In genomic region chr7:150049012-150049655, GRCh38 we compare ENCODE assay signal across 8 cellular contexts.
A peak's percentile ranks its signal among the peaks of the same experiment; 100 is the strongest.
DNase-seq lines count a peak whose midpoint lies in the region; ATAC-seq and TF ChIP-seq lines count a peak whose summit lies in the region.
"Not testable (repeated sequence)": the region's sequence is repeated elsewhere in the genome, so short reads cannot be mapped to it uniquely, and the experiment has no call there.

No MANE protein-coding gene starts in this region.

- 0 out of 2 replicates have a peak overlapping the region, but pooled peaks have one; percentile 44 for H3K9ac ChIP-seq in HUES48 (ENCODE audit: low read depth, low read length)

- not testable (repeated sequence) for DNase-seq in CD4-positive, alpha-beta memory T cell; activated T-cell treated with anti-CD3 and anti-CD28 coated beads, Interleukin-2, amount 50 U/mL, for 4 hours; natural killer cell; stimulated activated effector memory CD8-positive, alpha-beta T cell treated with anti-CD3 and anti-CD28 coated beads, Interleukin-12 subunit alpha, Interleukin-12 subunit beta, amount 100 ng/mL, for 72 hours (ENCODE audit: low spot score in 2 of 2)
- DNase-seq in NCI-H69 (lab: John Stamatoyannopoulos, UW) (peak; percentile 38), dorsolateral prefrontal cortex (peak; percentile 46 to 81 (median 64)), iPS DF 6.9 (ENCODE audit: low read depth, low spot score) (peak; percentile 16)

- H3K9me3 ChIP-seq in CD4-positive, alpha-beta memory T cell (ENCODE audit: control insufficient read depth in 1 of 2, low read length in 2 of 2); HUES48 (ENCODE audit: control insufficient read depth, insufficient read depth, low read length); iPS DF 6.9 (ENCODE audit: control insufficient read depth, insufficient read depth, low read length): not testable (repeated sequence)

- H3K4me3 Mint-ChIP-seq in CD4-positive, alpha-beta memory T cell: peak overlapping the region in 7 of 8 donors; percentile 7 to 74 (median 71)
- H3K4me3 Mint-ChIP-seq in activated T-cell treated with anti-CD3 and anti-CD28 coated beads, Interleukin-2, amount 50 U/mL, for 4 hours: peak overlapping the region; percentile 64
- peak overlapping the region; percentile 72 for H3K4me3 Mint-ChIP-seq in natural killer cell
- peak overlapping the region; percentile 71 for H3K4me3 Mint-ChIP-seq in stimulated activated effector memory CD8-positive, alpha-beta T cell treated with anti-CD3 and anti-CD28 coated beads, Interleukin-12 subunit alpha, Interleukin-12 subunit beta, amount 100 ng/mL, for 72 hours

- intact Hi-C loops in CD4-positive, alpha-beta memory T cell (cut with micrococcal nuclease): loop anchor here (5.0 kb wide), 1 partner anchor 167 kb away; no protein-coding TSS in a partner anchor
- intact Hi-C loops in dorsolateral prefrontal cortex (cut with DNase I): loop anchor here (5.0 kb wide), 1 partner anchor 167 kb away; no protein-coding TSS in a partner anchor
- intact Hi-C loops in natural killer cell (cut with micrococcal nuclease): not testable (repeated sequence)

- not testable (repeated sequence) for H3K4me3 ChIP-seq in CD4-positive, alpha-beta memory T cell (ENCODE audit: low read length in 2 of 2)
- H3K4me3 ChIP-seq in HUES48 (ENCODE audit: low read depth, low read length): peak overlapping the region; percentile 60
- H3K4me3 ChIP-seq in dorsolateral prefrontal cortex: peak overlapping the region; percentile 33 to 80 (median 63)
- H3K4me3 ChIP-seq in iPS DF 6.9 (ENCODE audit: low read length): peak overlapping the region; percentile 44; the same call in 1 of the 2 replicates

- ATAC-seq in activated T-cell treated with anti-CD3 and anti-CD28 coated beads, Interleukin-2, amount 50 U/mL, for 4 hours: peak; percentile 75 to 79
- peak in 1 of 3 donors; percentile 75 for ATAC-seq in natural killer cell
- ATAC-seq in stimulated activated effector memory CD8-positive, alpha-beta T cell treated with anti-CD3 and anti-CD28 coated beads, Interleukin-12 subunit alpha, Interleukin-12 subunit beta, amount 100 ng/mL, for 72 hours: peak; percentile 73

- POLR2A ChIA-PET in CD4-positive, alpha-beta memory T cell (lab: Charles Lee; ENCODE audit: partially characterized antibody): not testable (repeated sequence)

- no CpG with 5 or more reads among the region's 46 CpGs for WGBS in iPS DF 6.9 (ENCODE audit: insufficient coverage, insufficient read length)

- CTCF ChIA-PET in CD4-positive, alpha-beta memory T cell (lab: Charles Lee; ENCODE audit: partially characterized antibody): not testable (repeated sequence)

- H3K4me1 ChIP-seq in CD4-positive, alpha-beta memory T cell (ENCODE audit: insufficient read depth, low read length); HUES48 (ENCODE audit: control insufficient read depth, insufficient read depth, low read length); iPS DF 6.9 (ENCODE audit: control insufficient read depth, insufficient read depth, low read length): not testable (repeated sequence)

- H3K27me3 ChIP-seq in CD4-positive, alpha-beta memory T cell (ENCODE audit: insufficient read depth, low read length); dorsolateral prefrontal cortex; iPS DF 6.9 (ENCODE audit: control insufficient read depth, insufficient read depth, low read length): not testable (repeated sequence)
- peaks cover 20% of the 10 kb centered on the region for H3K27me3 ChIP-seq in HUES48 (ENCODE audit: control insufficient read depth, insufficient read depth, low read length)

- peak in 45 of 56 donors; percentile 18 to 66 (median 36) for TF ChIP-seq CTCF in dorsolateral prefrontal cortex (IDR thresholded peaks at IDR 0.05 in 54 of 56, conservative IDR thresholded peaks at IDR 0.05 in 2 of 56; ENCODE audit: low read depth in 1 of 56, partially characterized antibody in 56 of 56)
- TF ChIP-seq CTCF in natural killer cell (IDR thresholded peaks at IDR 0.05): not testable (repeated sequence)

- peaks cover 6 to 18% of the 10 kb centered on the region in 2 donors for H3K27me3 Mint-ChIP-seq in CD4-positive, alpha-beta memory T cell
- peaks cover 34% of the 10 kb centered on the region for H3K27me3 Mint-ChIP-seq in activated T-cell treated with anti-CD3 and anti-CD28 coated beads, Interleukin-2, amount 50 U/mL, for 4 hours (ENCODE audit: low read depth)
- peaks cover 11 to 12% of the 10 kb centered on the region in 2 donors for H3K27me3 Mint-ChIP-seq in natural killer cell (ENCODE audit: low read depth in 2 of 2)

- H3K36me3 Mint-ChIP-seq in CD4-positive, alpha-beta memory T cell; activated T-cell treated with anti-CD3 and anti-CD28 coated beads, Interleukin-2, amount 50 U/mL, for 4 hours (ENCODE audit: insufficient read depth); natural killer cell; stimulated activated effector memory CD8-positive, alpha-beta T cell treated with anti-CD3 and anti-CD28 coated beads, Interleukin-12 subunit alpha, Interleukin-12 subunit beta, amount 100 ng/mL, for 72 hours: not testable (repeated sequence)

- H3K27ac ChIP-seq in CD4-positive, alpha-beta memory T cell (ENCODE audit: low read depth, low read length); HUES48 (ENCODE audit: low read depth, low read length); iPS DF 6.9 (ENCODE audit: low read length): not testable (repeated sequence)
- peak overlapping the region in 46 of 59 donors; percentile 4 to 90 (median 69) for H3K27ac ChIP-seq in dorsolateral prefrontal cortex

- H3K36me3 ChIP-seq in CD4-positive, alpha-beta memory T cell (ENCODE audit: insufficient read depth, low read length); HUES48 (ENCODE audit: control insufficient read depth, insufficient read depth, low read length); iPS DF 6.9 (ENCODE audit: control insufficient read depth, insufficient read depth, low read length): not testable (repeated sequence)

- H3K27ac Mint-ChIP-seq in CD4-positive, alpha-beta memory T cell; natural killer cell: not testable (repeated sequence)
- peak overlapping the region; percentile 65 for H3K27ac Mint-ChIP-seq in stimulated activated effector memory CD8-positive, alpha-beta T cell treated with anti-CD3 and anti-CD28 coated beads, Interleukin-12 subunit alpha, Interleukin-12 subunit beta, amount 100 ng/mL, for 72 hours

- not testable (repeated sequence) for H3K9me3 Mint-ChIP-seq in CD4-positive, alpha-beta memory T cell; activated T-cell treated with anti-CD3 and anti-CD28 coated beads, Interleukin-2, amount 50 U/mL, for 4 hours; natural killer cell; stimulated activated effector memory CD8-positive, alpha-beta T cell treated with anti-CD3 and anti-CD28 coated beads, Interleukin-12 subunit alpha, Interleukin-12 subunit beta, amount 100 ng/mL, for 72 hours

- H3K4me1 Mint-ChIP-seq in CD4-positive, alpha-beta memory T cell: peaks cover 0 to 11% (median 5%) of the 10 kb centered on the region in 4 donors
- H3K4me1 Mint-ChIP-seq in activated T-cell treated with anti-CD3 and anti-CD28 coated beads, Interleukin-2, amount 50 U/mL, for 4 hours (ENCODE audit: low read depth): peaks cover 13% of the 10 kb centered on the region
- H3K4me1 Mint-ChIP-seq in natural killer cell; stimulated activated effector memory CD8-positive, alpha-beta T cell treated with anti-CD3 and anti-CD28 coated beads, Interleukin-12 subunit alpha, Interleukin-12 subunit beta, amount 100 ng/mL, for 72 hours: not testable (repeated sequence)
